ENCODE assay signal across 14 cellular contexts in genomic region chr6:16705403-16705993, GRCh38. TPM values are rescaled to one million over a fixed set of nuclear protein-coding genes. Genes with fewer than 3 reads are reported as not detected.
DNase-seq lines count a peak whose midpoint lies in the region; FAIRE-seq and TF ChIP-seq lines count a peak whose summit lies in the region.
"Had no signal": no experiment of that assay in that cellular context is flagged by ENCODE, and none has a peak within 500 bp of the region (broad histone marks: within the 10 kb centered on the region; RNA-seq: fewer than 3 reads in every experiment).

No MANE protein-coding gene starts in this region.

- DNase-seq in activated CD4-positive, alpha-beta T cell treated with anti-CD3 and anti-CD28 coated beads, Interleukin-2, amount 10 ng/mL, durations not matched to agents 24 days and 14 days: no peak
- DNase-seq in activated CD4-positive, alpha-beta T cell treated with anti-CD3 and anti-CD28 coated beads for 4 hours: no peak
- DNase-seq in MV-4-11 (lab: John Stamatoyannopoulos, UW) (peak; percentile 57), chondrocyte (ENCODE audit: low spot score) (no peak), smooth muscle cell (lab: John Stamatoyannopoulos, UW; ENCODE audit: unreplicated experiment) (no peak), HEK293T (ENCODE audit: extremely low spot score) (no peak), NAMALWA (ENCODE audit: low spot score) (no peak), GM19239 (ENCODE audit: insufficient read length, low spot score) (no peak)
- DNase-seq: activated CD4-positive, alpha-beta T cell treated with anti-CD3 and anti-CD28 coated beads for 1 hour; central memory CD4-positive, alpha-beta T cell had no signal

- H2AFZ ChIP-seq in smooth muscle cell (ENCODE audit: low read depth): no peak overlapping the region
- H2AFZ ChIP-seq: hepatocyte, neural progenitor cell had no signal

- no peak overlapping the region for H3K4me3 ChIP-seq in smooth muscle cell
- H3K4me3 ChIP-seq: hepatocyte, lung, neural progenitor cell, thyroid gland had no signal

- no peaks in the 10 kb centered on the region for H3K9me3 ChIP-seq in smooth muscle cell (replicated peaks; ENCODE audit: low read depth)
- H3K9me3 ChIP-seq: thyroid gland had no signal

- CTCF ChIA-PET in HEK293T (lab: Yijun Ruan, JAX): no interaction called here

- peaks cover 53% of the 10 kb centered on the region for H3K4me1 Mint-ChIP-seq in activated CD4-positive, alpha-beta T cell treated with anti-CD3 and anti-CD28 coated beads, Interleukin-2, amount 10 ng/mL, durations not matched to agents 24 days and 14 days
- peaks cover 46% of the 10 kb centered on the region for H3K4me1 Mint-ChIP-seq in chondrocyte (ENCODE audit: low read depth)

- 46% methylated on average over 3 of the region's 3 CpGs for WGBS in smooth muscle cell (ENCODE audit: low lambda C conversion rate)

- H3K27ac Mint-ChIP-seq in activated CD4-positive, alpha-beta T cell treated with anti-CD3 and anti-CD28 coated beads, Interleukin-2, amount 10 ng/mL, durations not matched to agents 24 days and 14 days: peak overlapping the region; percentile 63
- H3K27ac Mint-ChIP-seq in chondrocyte (ENCODE audit: unreplicated experiment): peak overlapping the region; percentile 86
- H3K27ac Mint-ChIP-seq: neural progenitor cell had no signal

- no peaks in the 10 kb centered on the region for H3K27me3 ChIP-seq in smooth muscle cell (ENCODE audit: low read depth)
- H3K27me3 ChIP-seq: hepatocyte, neural progenitor cell, thyroid gland had no signal

- H4K20me1 ChIP-seq in smooth muscle cell (ENCODE audit: low read depth): peaks cover 32% of the 10 kb centered on the region

- peaks cover 24% of the 10 kb centered on the region for H3F3A ChIP-seq in smooth muscle cell (ENCODE audit: low read depth)

- POLR2A ChIA-PET in HEK293T (lab: Yijun Ruan, JAX): no interaction called here

- no peak for TF ChIP-seq CTCF in chondrocyte (IDR thresholded peaks at IDR 0.05)
- TF ChIP-seq CTCF in smooth muscle cell (IDR thresholded peaks at IDR 0.05; ENCODE audit: borderline replicate concordance, insufficient read depth, poor library complexity, severe bottlenecking): no peak

- no peak for FAIRE-seq in GM19239 (lab: Jason Lieb, UNC)

- intact Hi-C loops in activated CD4-positive, alpha-beta T cell treated with anti-CD3 and anti-CD28 coated beads, Interleukin-2, amount 10 ng/mL, durations not matched to agents 24 days and 14 days (cut with micrococcal nuclease): loop anchor here (2.0 kb wide), 1 partner anchor 15 kb away; no protein-coding TSS in a partner anchor

- no peaks in the 10 kb centered on the region for H3K27me3 Mint-ChIP-seq in activated CD4-positive, alpha-beta T cell treated with anti-CD3 and anti-CD28 coated beads, Interleukin-2, amount 10 ng/mL, durations not matched to agents 24 days and 14 days
- H3K27me3 Mint-ChIP-seq in chondrocyte (ENCODE audit: low read depth): no peaks in the 10 kb centered on the region

- H3K4me3 Mint-ChIP-seq in activated CD4-positive, alpha-beta T cell treated with anti-CD3 and anti-CD28 coated beads, Interleukin-2, amount 10 ng/mL, durations not matched to agents 24 days and 14 days: peak overlapping the region; percentile 27
- no peak overlapping the region for H3K4me3 Mint-ChIP-seq in chondrocyte (ENCODE audit: unreplicated experiment)
- H3K4me3 Mint-ChIP-seq: neural progenitor cell had no signal

- H3K4me1 ChIP-seq in smooth muscle cell (ENCODE audit: low read depth): peaks cover 13% of the 10 kb centered on the region

- H3K36me3 ChIP-seq in smooth muscle cell (ENCODE audit: low read depth): no peaks in the 10 kb centered on the region
- H3K36me3 ChIP-seq: neural progenitor cell, thyroid gland had no signal

- H3K36me3 Mint-ChIP-seq in activated CD4-positive, alpha-beta T cell treated with anti-CD3 and anti-CD28 coated beads, Interleukin-2, amount 10 ng/mL, durations not matched to agents 24 days and 14 days (ENCODE audit: low read depth): peaks cover 27% of the 10 kb centered on the region
- no peaks in the 10 kb centered on the region for H3K36me3 Mint-ChIP-seq in chondrocyte (ENCODE audit: low read depth)
- H3K36me3 Mint-ChIP-seq: neural progenitor cell had no signal

- H3K9me3 Mint-ChIP-seq in activated CD4-positive, alpha-beta T cell treated with anti-CD3 and anti-CD28 coated beads, Interleukin-2, amount 10 ng/mL, durations not matched to agents 24 days and 14 days: peaks cover 4% of the 10 kb centered on the region
- H3K9me3 Mint-ChIP-seq in chondrocyte (ENCODE audit: low read depth): no peaks in the 10 kb centered on the region

- H3K9ac ChIP-seq in smooth muscle cell (ENCODE audit: low read depth): peak overlapping the region; percentile 31
- H3K9ac ChIP-seq: neural progenitor cell had no signal

- H3K4me2 ChIP-seq in smooth muscle cell: peak overlapping the region; percentile 73
- H3K4me2 ChIP-seq: neural progenitor cell had no signal

- peak overlapping the region; percentile 62 for H3K27ac ChIP-seq in smooth muscle cell (ENCODE audit: low read depth)
- H3K27ac ChIP-seq: hepatocyte, neural progenitor cell had no signal

- peaks cover 94% of the 10 kb centered on the region for H3K79me2 ChIP-seq in smooth muscle cell (ENCODE audit: low read depth)

TF ChIP-seq in HEK293T, 16 proteins besides CTCF, POLR2A, EP300 and RAD21:
- TF ChIP-seq FOXM1 (IDR thresholded peaks at IDR 0.05; ENCODE audit: borderline replicate concordance): no peak
- no peak for TF ChIP-seq SUZ12 (IDR thresholded peaks at IDR 0.05)
TF ChIP-seq in HEK293T: peak in this region for 0.

RNA-seq across cellular contexts. Expression of gene ATXN1, which starts 55.8 kb away (rescaled TPM):
- 62.4 and 70.0 TPM in 2 replicates for total RNA-seq in activated CD4-positive, alpha-beta T cell treated with anti-CD3 and anti-CD28 coated beads, Interleukin-2, amount 10 ng/mL, durations not matched to agents 24 days and 14 days
- 59.6 to 65.0 TPM (median 64.5 TPM) in 3 replicates for total RNA-seq in chondrocyte
- 40.6 and 45.8 TPM in 2 replicates for total RNA-seq in smooth muscle cell
- 17.9 and 22.8 TPM in 2 replicates for polyA plus RNA-seq in smooth muscle cell
